Comparison of ENCODE assay signal across 16 cellular contexts in genomic region chr19:7263066-7263465, GRCh38.
"Had no signal": no experiment of that assay in that cellular context is flagged by ENCODE, and none has a peak within 500 bp of the region (broad histone marks: within the 10 kb centered on the region; RNA-seq: fewer than 3 reads in every experiment).

No MANE protein-coding gene starts in this region.

- DNase-seq: activated CD4-positive, alpha-beta T cell treated with anti-CD3 and anti-CD28 coated beads, Interleukin-2, amount 50 U/mL, for 1 hour; activated CD4-positive, CD25-positive, alpha-beta regulatory T cell treated with anti-CD3 and anti-CD28 coated beads, Interleukin-2, amount 50 U/mL, for 72 hours; activated CD8-positive, alpha-beta memory T cell treated with anti-CD3 and anti-CD28 coated beads, Interleukin-2, amount 50 U/mL, for 48 hours; activated effector memory CD4-positive, alpha-beta T cell treated with Interleukin-2 at 50 U/mL for 16 hours; activated naive CD4-positive, alpha-beta T cell treated with anti-CD3 and anti-CD28 coated beads, Interleukin-2, amount 50 U/mL, for 16 hours; activated T-cell treated with anti-CD3 and anti-CD28 coated beads, Interleukin-2, amount 50 U/mL, for 48 hours; foreskin melanocyte; heart right ventricle; stimulated activated CD4-positive, alpha-beta T cell treated with anti-CD3 and anti-CD28 coated beads, Interleukin-4, amount 100 ng/mL, for 24 hours; stomach; T-helper 2 cell had no signal

- H3K27me3 ChIP-seq: cardiac muscle cell, heart right ventricle, stomach, tibial nerve had no signal

- H3K9me3 ChIP-seq: stomach had no signal

- H3K27ac ChIP-seq: cardiac muscle cell, tibial nerve, VCaP had no signal

- H3K4me3 ChIP-seq: cardiac muscle cell, heart right ventricle, stomach, tibial nerve had no signal

- ATAC-seq: heart right ventricle; sciatic nerve; stimulated activated effector memory CD8-positive, alpha-beta T cell treated with anti-CD3 and anti-CD28 coated beads, Interleukin-12 subunit alpha, Interleukin-12 subunit beta, amount 100 ng/mL, for 72 hours had no signal
